1 cellular context compared by ENCODE assay signal in genomic region chrX:108156082-108156481, GRCh38.
TF ChIP-seq lines count a peak whose summit lies in the region.

No MANE protein-coding gene starts in this region.

TF ChIP-seq in IMR-90, 13 proteins besides CTCF, POLR2A, EP300 and RAD21 (continued from another document):
- TF ChIP-seq, protein P1, sequence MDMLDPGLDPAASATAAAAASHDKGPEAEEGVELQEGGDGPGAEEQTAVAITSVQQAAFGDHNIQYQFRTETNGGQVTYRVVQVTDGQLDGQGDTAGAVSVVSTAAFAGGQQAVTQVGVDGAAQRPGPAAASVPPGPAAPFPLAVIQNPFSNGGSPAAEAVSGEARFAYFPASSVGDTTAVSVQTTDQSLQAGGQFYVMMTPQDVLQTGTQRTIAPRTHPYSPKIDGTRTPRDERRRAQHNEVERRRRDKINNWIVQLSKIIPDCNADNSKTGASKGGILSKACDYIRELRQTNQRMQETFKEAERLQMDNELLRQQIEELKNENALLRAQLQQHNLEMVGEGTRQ (IDR thresholded peaks at IDR 0.05; ENCODE audit: low read depth, low read length): no peak
- TF ChIP-seq RCOR1 (IDR thresholded peaks at IDR 0.05; ENCODE audit: insufficient replicate concordance, low read length): no peak
- no peak for TF ChIP-seq MAZ (IDR thresholded peaks at IDR 0.05; ENCODE audit: borderline replicate concordance, low read depth, low read length)
- TF ChIP-seq, protein P2, sequence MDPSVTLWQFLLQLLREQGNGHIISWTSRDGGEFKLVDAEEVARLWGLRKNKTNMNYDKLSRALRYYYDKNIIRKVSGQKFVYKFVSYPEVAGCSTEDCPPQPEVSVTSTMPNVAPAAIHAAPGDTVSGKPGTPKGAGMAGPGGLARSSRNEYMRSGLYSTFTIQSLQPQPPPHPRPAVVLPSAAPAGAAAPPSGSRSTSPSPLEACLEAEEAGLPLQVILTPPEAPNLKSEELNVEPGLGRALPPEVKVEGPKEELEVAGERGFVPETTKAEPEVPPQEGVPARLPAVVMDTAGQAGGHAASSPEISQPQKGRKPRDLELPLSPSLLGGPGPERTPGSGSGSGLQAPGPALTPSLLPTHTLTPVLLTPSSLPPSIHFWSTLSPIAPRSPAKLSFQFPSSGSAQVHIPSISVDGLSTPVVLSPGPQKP (IDR thresholded peaks at IDR 0.05; ENCODE audit: borderline replicate concordance, low read depth, low read length): no peak
- TF ChIP-seq CHD1 (IDR thresholded peaks at IDR 0.05; ENCODE audit: low read depth, low read length): no peak
- TF ChIP-seq MAFK (IDR thresholded peaks at IDR 0.05; ENCODE audit: low read depth, low read length): no peak
- no peak for TF ChIP-seq NFE2L2 (IDR thresholded peaks at IDR 0.05; ENCODE audit: low read depth, low read length)
- TF ChIP-seq SMC3 (IDR thresholded peaks at IDR 0.05; ENCODE audit: low read depth, low read length): no peak
- no peak for TF ChIP-seq MXI1 (IDR thresholded peaks at IDR 0.05; ENCODE audit: borderline replicate concordance, low read depth, low read length)
- TF ChIP-seq CEBPB (IDR thresholded peaks at IDR 0.05; ENCODE audit: low read depth, low read length): no peak
